Comparison of ENCODE assay signal across 8 cellular contexts in genomic region chr7:140281960-140282359, GRCh38.
"Had no signal": no experiment of that assay in that cellular context is flagged by ENCODE, and none has a peak within 500 bp of the region (broad histone marks: within the 10 kb centered on the region; RNA-seq: fewer than 3 reads in every experiment).

No MANE protein-coding gene starts in this region.

- DNase-seq: GDM1, GF-D8 had no signal

- FAIRE-seq: G401.6, GM12878, GM12891, GM12892, GM18507, GM19239 had no signal

- H3K4me3 ChIP-seq: GM12878 had no signal

- ATAC-seq: GM12878 had no signal
